In genomic region chr1:28926629-28927441, GRCh38 we compare ENCODE assay signal across 8 cellular contexts. TPM values are rescaled to one million over a fixed set of nuclear protein-coding genes. Genes with fewer than 3 reads are reported as not detected.
DNase-seq lines count a peak whose midpoint lies in the region; ATAC-seq and TF ChIP-seq lines count a peak whose summit lies in the region.

No MANE protein-coding gene starts in this region.

- ATAC-seq in left colon: peak; percentile 58

- H3K27ac ChIP-seq in GM23248 (no peak overlapping the region), VCaP (peak overlapping the region; percentile 94), testis (no peak overlapping the region)

- intact Hi-C loops in left colon (cut with DNase I, micrococcal nuclease) (no loop called here), testis (cut with DNase I; ENCODE audit: low total_unique reads) (no loop called here), lower leg skin (cut with DNase I; ENCODE audit: low total_unique reads) (no loop called here)

- peak overlapping the region; percentile 38 for H3K4me2 ChIP-seq in GM23248 (ENCODE audit: unreplicated experiment)

- no peaks in the 10 kb centered on the region for H3K9me2 ChIP-seq in GM23248 (ENCODE audit: insufficient read depth)

- no peaks in the 10 kb centered on the region for H4K20me1 ChIP-seq in GM23248 (ENCODE audit: insufficient read depth)

- DNase-seq in activated naive CD4-positive, alpha-beta T cell treated with Interleukin-2 at 50 U/mL for 16 hours: peak; percentile 12
- no peak for DNase-seq in activated naive CD4-positive, alpha-beta T cell treated with anti-CD3 and anti-CD28 coated beads, Interleukin-2, amount 50 U/mL, for 16 hours
- DNase-seq in GM23248: no peak
- peak; percentile 69 to 76 for DNase-seq in Kasumi-1 (lab: John Stamatoyannopoulos, UW)
- DNase-seq in left colon: no peak
- DNase-seq in testis: no peak
- no peak for DNase-seq in lower leg skin (ENCODE audit: low spot score in 2 of 2)

- H3K79me2 ChIP-seq in GM23248 (ENCODE audit: insufficient read depth): no peaks in the 10 kb centered on the region

- H3K36me3 ChIP-seq in GM23248 (ENCODE audit: low read depth): no peaks in the 10 kb centered on the region
- H3K36me3 ChIP-seq in testis (ENCODE audit: low read depth, missing control alignments): no peaks in the 10 kb centered on the region

- 70 to 74% methylated on average over 4 of the region's 4 CpGs for WGBS in GM23248 (ENCODE audit: low coverage in 1 of 2, low lambda C conversion rate in 2 of 2, missing lambda C conversion rate in 2 of 2), 2 experiments
- 59 to 64% methylated on average over 4 of the region's 4 CpGs for WGBS in testis, 2 donors
- WGBS in lower leg skin, 2 donors: 53 to 57% methylated on average over 4 of the region's 4 CpGs

- TF ChIP-seq CTCF in VCaP (conservative IDR thresholded peaks at IDR 0.05): no peak
- TF ChIP-seq CTCF in testis (IDR thresholded peaks at IDR 0.05): no peak
- no peak for TF ChIP-seq CTCF in lower leg skin (IDR thresholded peaks at IDR 0.05)

- TF ChIP-seq POLR2A in testis (IDR thresholded peaks at IDR 0.05) (no peak), lower leg skin (IDR thresholded peaks at IDR 0.05) (no peak)

- H3K27me3 ChIP-seq in GM23248 (replicated peaks; ENCODE audit: insufficient read depth) (no peaks in the 10 kb centered on the region), testis (no peaks in the 10 kb centered on the region)

- H3F3A ChIP-seq in GM23248 (ENCODE audit: insufficient read depth): 0 out of 2 replicates have a peak, but pooled peaks cover 5% of the 10 kb centered on the region

- H2AFZ ChIP-seq in GM23248: peak overlapping the region; percentile 63

- peaks cover 12% of the 10 kb centered on the region for H3K4me1 ChIP-seq in GM23248 (ENCODE audit: insufficient read depth)
- peaks cover 7% of the 10 kb centered on the region for H3K4me1 ChIP-seq in testis

- H3K9me3 ChIP-seq in GM23248 (ENCODE audit: low read depth) (no peaks in the 10 kb centered on the region), testis (no peaks in the 10 kb centered on the region)

- no peak overlapping the region for H3K4me3 ChIP-seq in GM23248
- no peak overlapping the region for H3K4me3 ChIP-seq in testis
- no peak overlapping the region for H3K4me3 ChIP-seq in lower leg skin (ENCODE audit: low read depth, poor library complexity, severe bottlenecking)

- in situ Hi-C loops in GM23248 (cut with MboI): no loop called here

- no peak overlapping the region; the same call in 1 of the 2 replicates for H3K9ac ChIP-seq in GM23248

RNA-seq across cellular contexts. Expression of gene EPB41, which starts 12.5 kb away (rescaled TPM):
- total RNA-seq in GM23248 (2014; rRNA removed; shearing (Covaris generic)): 1.5 and 2.7 TPM in 2 replicates
- polyA plus RNA-seq in GM23248 (2016; fragmentation: Nextera tagmentation; extraction: Ambion mirVana): 0.89 and 0.91 TPM in 2 replicates
- 10 to 100 TPM; 68.0 to 78.7 TPM for total RNA-seq in left colon
- 10 to 100 TPM; 46.6 to 66.5 TPM for total RNA-seq in testis
- 23.5 TPM for polyA plus RNA-seq in testis (ENCODE audit: insufficient read depth, low read depth, low replicate concordance)
- total RNA-seq in lower leg skin: 10 to 100 TPM; 41.1 to 60.2 (median 50.3) TPM

Comparison
In these comparisons a context has a peak if more than half of its experiments do, and no peak if none do; other contexts are left out.
1. DNase-seq: peak in activated naive CD4-positive, alpha-beta T cell treated with Interleukin-2 at 50 U/mL for 16 hours (single experiment) and Kasumi-1 (2 of 2); none in activated naive CD4-positive, alpha-beta T cell treated with anti-CD3 and anti-CD28 coated beads, Interleukin-2, amount 50 U/mL, for 16 hours (single experiment), GM23248 (single experiment), left colon (0 of 2), testis (single experiment) and lower leg skin (0 of 2).
2. RNA of gene EPB41, which starts 12.5 kb away (total RNA-seq): 68.0 to 78.7 TPM in left colon, 46.6 to 66.5 TPM in testis and 41.1 to 60.2 TPM in lower leg skin; 1.5 to 2.7 TPM in GM23248; every median in the first group is over 10 times any median in the second.